Comparison of ENCODE assay signal across 40 cellular contexts in the genomic region with DNA sequence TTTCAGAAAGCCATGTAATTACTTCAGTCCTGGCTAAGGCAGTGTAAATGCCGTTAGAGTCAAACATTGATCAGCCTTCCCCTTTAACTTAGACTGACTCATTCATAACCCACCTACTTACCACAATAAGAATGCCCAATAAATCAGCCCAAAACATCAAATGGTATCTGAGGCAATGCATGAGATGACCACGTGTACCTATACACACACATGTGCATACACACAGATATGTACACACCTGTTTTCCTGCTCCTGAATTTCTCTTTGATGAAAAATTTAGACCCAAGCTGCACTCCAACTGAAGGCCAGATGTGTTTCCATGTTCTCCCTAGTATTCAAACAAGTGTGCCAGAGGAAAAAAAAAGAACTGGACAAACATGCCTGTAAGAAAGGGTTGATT. TPM values are rescaled to one million over a fixed set of nuclear protein-coding genes. Genes with fewer than 3 reads are reported as not detected.
"Had no signal": no experiment of that assay in that cellular context is flagged by ENCODE, and none has a peak within 500 bp of the region (broad histone marks: within the 10 kb centered on the region; RNA-seq: fewer than 3 reads in every experiment).

No MANE protein-coding gene starts in this region.

- H3K27ac ChIP-seq: adrenal gland, ascending aorta, body of pancreas, brain microvascular endothelial cell, breast epithelium, cardiac muscle cell had no signal

- DNase-seq: activated effector memory CD4-positive, alpha-beta T cell treated with anti-CD3 and anti-CD28 coated beads, Interleukin-2, amount 50 U/mL, for 16 hours; activated effector memory CD4-positive, alpha-beta T cell treated with Interleukin-2 at 50 U/mL for 16 hours; activated gamma-delta T cell; activated gamma-delta T cell treated with Interleukin-2 at 50 U/mL for 16 hours; activated naive CD4-positive, alpha-beta T cell; activated naive CD4-positive, alpha-beta T cell treated with anti-CD3 and anti-CD28 coated beads for 36 hours; activated naive CD4-positive, alpha-beta T cell treated with anti-CD3 and anti-CD28 coated beads, Interleukin-2, amount 10 ng/mL, durations not matched to agents 7 days and 5 days; activated naive CD4-positive, alpha-beta T cell treated with anti-CD3 and anti-CD28 coated beads, Interleukin-2, amount 50 U/mL, for 16 hours; activated naive CD4-positive, alpha-beta T cell treated with Interleukin-2 at 50 U/mL for 16 hours; activated naive CD8-positive, alpha-beta T cell treated with anti-CD3 and anti-CD28 coated beads for 36 hours; activated naive CD8-positive, alpha-beta T cell treated with anti-CD3 and anti-CD28 coated beads, Interleukin-2, amount 10 ng/mL, durations not matched to agents 7 days and 5 days; activated naive CD8-positive, alpha-beta T cell treated with anti-CD3 and anti-CD28 coated beads, Interleukin-2, amount 50 U/mL, for 24 hours; activated T-cell treated with anti-CD3 and anti-CD28 coated beads, Interleukin-2, amount 50 U/mL, for 1 hour; activated T-cell treated with anti-CD3 and anti-CD28 coated beads, Interleukin-2, amount 50 U/mL, for 24 hours; activated T-cell treated with anti-CD3 and anti-CD28 coated beads, Interleukin-2, amount 50 U/mL, for 4 hours; activated T-cell treated with anti-CD3 and anti-CD28 coated beads, Interleukin-2, amount 50 U/mL, for 48 hours; activated T-cell treated with anti-CD3 and anti-CD28 coated beads, Interleukin-2, amount 50 U/mL, for 72 hours; adrenal gland; amniotic stem cell; amygdala; anterior cingulate cortex; aorta; body of pancreas; brain microvascular endothelial cell; caudate nucleus; central memory CD4-positive, alpha-beta T cell; cerebellar nuclear complex had no signal

- ATAC-seq: activated naive CD4-positive, alpha-beta T cell treated with anti-CD3 and anti-CD28 coated beads, Interleukin-2, amount 50 U/mL, for 72 hours; activated naive CD8-positive, alpha-beta T cell treated with anti-CD3 and anti-CD28 coated beads, Interleukin-2, amount 50 U/mL, for 24 hours; activated T-cell treated with anti-CD3 and anti-CD28 coated beads, Interleukin-2, amount 50 U/mL, for 4 hours; activated T-cell treated with anti-CD3 and anti-CD28 coated beads, Interleukin-2, amount 50 U/mL, for 72 hours; activated T-helper 17 cell treated with anti-CD3 and anti-CD28 coated beads, Interleukin-2, amount 50 U/mL, for 72 hours; body of pancreas had no signal

- H3K36me3 Mint-ChIP-seq: activated naive CD4-positive, alpha-beta T cell treated with anti-CD3 and anti-CD28 coated beads, Interleukin-2, amount 10 ng/mL, durations not matched to agents 7 days and 5 days; activated naive CD4-positive, alpha-beta T cell treated with anti-CD3 and anti-CD28 coated beads, Interleukin-2, amount 50 U/mL, for 24 hours; activated naive CD4-positive, alpha-beta T cell treated with anti-CD3 and anti-CD28 coated beads, Interleukin-2, amount 50 U/mL, for 72 hours; activated naive CD8-positive, alpha-beta T cell; activated naive CD8-positive, alpha-beta T cell treated with anti-CD3 and anti-CD28 coated beads for 36 hours; activated naive CD8-positive, alpha-beta T cell treated with anti-CD3 and anti-CD28 coated beads, Interleukin-2, amount 10 ng/mL, durations not matched to agents 7 days and 5 days; brain had no signal

- H3K36me3 ChIP-seq: adrenal gland, ascending aorta, brain microvascular endothelial cell, breast epithelium, cardiac muscle cell had no signal

- H3K4me1 ChIP-seq: adrenal gland, ascending aorta, body of pancreas, breast epithelium had no signal

- FAIRE-seq: astrocyte, bronchial epithelial cell had no signal

- H3K4me3 Mint-ChIP-seq: activated naive CD4-positive, alpha-beta T cell treated with anti-CD3 and anti-CD28 coated beads for 36 hours; activated naive CD4-positive, alpha-beta T cell treated with anti-CD3 and anti-CD28 coated beads, Interleukin-2, amount 10 ng/mL, durations not matched to agents 7 days and 5 days; activated naive CD4-positive, alpha-beta T cell treated with anti-CD3 and anti-CD28 coated beads, Interleukin-2, amount 50 U/mL, for 24 hours; activated naive CD8-positive, alpha-beta T cell; activated naive CD8-positive, alpha-beta T cell treated with anti-CD3 and anti-CD28 coated beads for 36 hours; activated naive CD8-positive, alpha-beta T cell treated with anti-CD3 and anti-CD28 coated beads, Interleukin-2, amount 10 ng/mL, durations not matched to agents 7 days and 5 days; activated naive CD8-positive, alpha-beta T cell treated with anti-CD3 and anti-CD28 coated beads, Interleukin-2, amount 50 U/mL, for 24 hours; activated T-cell treated with anti-CD3 and anti-CD28 coated beads, Interleukin-2, amount 50 U/mL, for 24 hours; activated T-cell treated with anti-CD3 and anti-CD28 coated beads, Interleukin-2, amount 50 U/mL, for 4 hours; activated T-cell treated with anti-CD3 and anti-CD28 coated beads, Interleukin-2, amount 50 U/mL, for 72 hours; activated T-helper 1 cell treated with anti-CD3 and anti-CD28 coated beads, Interleukin-12 subunit alpha, Interleukin-12 subunit beta, Interleukin-2, Interleukin-4 antibody, amounts not matched to agents 30 ng/mL and 10 ng/mL and 1 ng/mL, durations not matched to agents 14 hours and 24 hours and 36 hours; activated T-helper 17 cell treated with anti-CD3 and anti-CD28 coated beads, Interleukin-2, amount 50 U/mL, for 72 hours; brain; central memory CD8-positive, alpha-beta T cell had no signal

- H3K4me3 ChIP-seq: adrenal gland, ascending aorta, body of pancreas, breast epithelium, cardiac muscle cell had no signal

- H3K27me3 Mint-ChIP-seq: activated naive CD4-positive, alpha-beta T cell treated with anti-CD3 and anti-CD28 coated beads, Interleukin-2, amount 10 ng/mL, durations not matched to agents 7 days and 5 days; activated naive CD4-positive, alpha-beta T cell treated with anti-CD3 and anti-CD28 coated beads, Interleukin-2, amount 50 U/mL, for 24 hours; activated naive CD8-positive, alpha-beta T cell; activated naive CD8-positive, alpha-beta T cell treated with anti-CD3 and anti-CD28 coated beads for 36 hours; activated naive CD8-positive, alpha-beta T cell treated with anti-CD3 and anti-CD28 coated beads, Interleukin-2, amount 10 ng/mL, durations not matched to agents 7 days and 5 days; activated naive CD8-positive, alpha-beta T cell treated with anti-CD3 and anti-CD28 coated beads, Interleukin-2, amount 50 U/mL, for 24 hours; activated T-cell treated with anti-CD3 and anti-CD28 coated beads, Interleukin-2, amount 50 U/mL, for 24 hours; activated T-helper 17 cell treated with anti-CD3 and anti-CD28 coated beads, Interleukin-2, amount 50 U/mL, for 72 hours; brain; central memory CD8-positive, alpha-beta T cell had no signal

- H3K9me3 ChIP-seq: adrenal gland, ascending aorta, body of pancreas, breast epithelium had no signal

- H3K27ac Mint-ChIP-seq: activated naive CD4-positive, alpha-beta T cell treated with anti-CD3 and anti-CD28 coated beads for 36 hours; activated naive CD4-positive, alpha-beta T cell treated with anti-CD3 and anti-CD28 coated beads, Interleukin-2, amount 10 ng/mL, durations not matched to agents 7 days and 5 days; activated naive CD4-positive, alpha-beta T cell treated with anti-CD3 and anti-CD28 coated beads, Interleukin-2, amount 50 U/mL, for 24 hours; activated naive CD4-positive, alpha-beta T cell treated with anti-CD3 and anti-CD28 coated beads, Interleukin-2, amount 50 U/mL, for 72 hours; activated naive CD8-positive, alpha-beta T cell; activated naive CD8-positive, alpha-beta T cell treated with anti-CD3 and anti-CD28 coated beads for 36 hours; activated naive CD8-positive, alpha-beta T cell treated with anti-CD3 and anti-CD28 coated beads, Interleukin-2, amount 10 ng/mL, durations not matched to agents 7 days and 5 days; activated naive CD8-positive, alpha-beta T cell treated with anti-CD3 and anti-CD28 coated beads, Interleukin-2, amount 50 U/mL, for 24 hours; activated T-cell treated with anti-CD3 and anti-CD28 coated beads, Interleukin-2, amount 50 U/mL, for 24 hours; activated T-cell treated with anti-CD3 and anti-CD28 coated beads, Interleukin-2, amount 50 U/mL, for 72 hours; activated T-helper 1 cell treated with anti-CD3 and anti-CD28 coated beads, Interleukin-12 subunit alpha, Interleukin-12 subunit beta, Interleukin-2, Interleukin-4 antibody, amounts not matched to agents 30 ng/mL and 10 ng/mL and 1 ng/mL, durations not matched to agents 14 hours and 24 hours and 36 hours; activated T-helper 17 cell treated with anti-CD3 and anti-CD28 coated beads, Interleukin-2, amount 50 U/mL, for 72 hours; activated T-helper 2 cell treated with anti-CD3 and anti-CD28 coated beads, Interferon-gamma antibody, Interleukin-2, Interleukin-4, amounts not matched to agents 10 μg/mL and 5 μg/mL and 100 μg/mL, durations not matched to agents 14 hours and 24 hours and 36 hours; brain had no signal

- H3K27me3 ChIP-seq: adrenal gland, ascending aorta, body of pancreas, brain microvascular endothelial cell, breast epithelium, cardiac muscle cell had no signal

- H3K4me1 Mint-ChIP-seq: activated naive CD4-positive, alpha-beta T cell treated with anti-CD3 and anti-CD28 coated beads, Interleukin-2, amount 10 ng/mL, durations not matched to agents 7 days and 5 days; activated naive CD4-positive, alpha-beta T cell treated with anti-CD3 and anti-CD28 coated beads, Interleukin-2, amount 50 U/mL, for 24 hours; activated naive CD8-positive, alpha-beta T cell treated with anti-CD3 and anti-CD28 coated beads for 36 hours; activated naive CD8-positive, alpha-beta T cell treated with anti-CD3 and anti-CD28 coated beads, Interleukin-2, amount 10 ng/mL, durations not matched to agents 7 days and 5 days; activated naive CD8-positive, alpha-beta T cell treated with anti-CD3 and anti-CD28 coated beads, Interleukin-2, amount 50 U/mL, for 24 hours; activated T-helper 17 cell treated with anti-CD3 and anti-CD28 coated beads, Interleukin-2, amount 50 U/mL, for 72 hours; brain; central memory CD8-positive, alpha-beta T cell had no signal

RNA-seq across cellular contexts. Expression of gene PDE1C, which starts 30.3 kb away (rescaled TPM):
- total RNA-seq: activated naive CD4-positive, alpha-beta T cell treated with anti-CD3 and anti-CD28 coated beads for 36 hours; activated naive CD4-positive, alpha-beta T cell treated with anti-CD3 and anti-CD28 coated beads, Interleukin-2, amount 50 U/mL, for 72 hours; activated naive CD8-positive, alpha-beta T cell treated with anti-CD3 and anti-CD28 coated beads for 36 hours; activated naive CD8-positive, alpha-beta T cell treated with anti-CD3 and anti-CD28 coated beads, Interleukin-2, amount 10 ng/mL, durations not matched to agents 7 days and 5 days; activated T-cell treated with anti-CD3 and anti-CD28 coated beads, Interleukin-2, amount 50 U/mL, for 4 hours; activated T-cell treated with anti-CD3 and anti-CD28 coated beads, Interleukin-2, amount 50 U/mL, for 72 hours; activated T-helper 1 cell treated with anti-CD3 and anti-CD28 coated beads, Interleukin-12 subunit alpha, Interleukin-12 subunit beta, Interleukin-2, Interleukin-4 antibody, amounts not matched to agents 30 ng/mL and 10 ng/mL and 1 ng/mL, durations not matched to agents 14 hours and 24 hours and 36 hours; activated T-helper 17 cell treated with anti-CD3 and anti-CD28 coated beads, Interleukin-2, amount 50 U/mL, for 72 hours; activated T-helper 2 cell treated with anti-CD3 and anti-CD28 coated beads, Interferon-gamma antibody, Interleukin-2, Interleukin-4, amounts not matched to agents 10 μg/mL and 5 μg/mL and 100 μg/mL, durations not matched to agents 14 hours and 24 hours and 36 hours; bronchial epithelial cell had no signal
